In the genomic region with DNA sequence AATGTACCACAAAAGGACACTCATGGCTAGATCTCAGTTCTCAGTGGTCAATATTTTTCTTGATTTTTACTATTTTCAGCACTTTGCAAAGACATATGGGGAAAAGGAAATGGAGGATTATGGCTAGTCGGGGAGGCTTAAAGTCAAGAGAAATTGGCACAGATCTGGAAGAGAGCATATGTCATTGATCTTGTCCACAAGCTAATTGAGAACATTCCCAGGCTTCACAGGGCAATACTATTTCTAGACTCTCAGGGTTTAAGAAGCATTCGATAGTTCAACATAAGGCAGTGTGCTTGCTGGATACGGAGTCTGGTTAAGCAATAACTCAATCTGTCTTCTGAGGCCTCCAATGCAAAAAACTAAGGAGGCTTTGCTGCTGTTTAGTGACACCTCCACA, we compare ENCODE assay signal across 21 cellular contexts.
DNase-seq lines count a peak whose midpoint lies in the region; ATAC-seq and TF ChIP-seq lines count a peak whose summit lies in the region.
"Had no signal": no experiment of that assay in that cellular context is flagged by ENCODE, and none has a peak within 500 bp of the region (broad histone marks: within the 10 kb centered on the region; RNA-seq: fewer than 3 reads in every experiment).

No MANE protein-coding gene starts in this region.

- no peak for ATAC-seq in HG03342 (IDR thresholded peaks at IDR 0.05; ENCODE audit: unreplicated experiment)
- no peak for ATAC-seq in CD4-positive, alpha-beta T cell (ENCODE audit: poor library complexity)
- ATAC-seq: A549, K562, SK-N-SH treated with all-trans-retinoic acid at 6 μM for 48 hours had no signal

- peaks cover 69% of the 10 kb centered on the region for H3K4me1 ChIP-seq in BLaER1
- H3K4me1 ChIP-seq: A549 had no signal

- no peaks in the 10 kb centered on the region for H3K36me3 Mint-ChIP-seq in mesothelial cell of epicardium
- H3K36me3 Mint-ChIP-seq in CD4-positive, alpha-beta T cell (ENCODE audit: low read depth) = no peaks in the 10 kb centered on the region
- H3K36me3 Mint-ChIP-seq: CD14-positive monocyte had no signal

- no peaks in the 10 kb centered on the region for H4K20me1 ChIP-seq in BLaER1

- no peaks in the 10 kb centered on the region for H3K27me3 Mint-ChIP-seq in mesothelial cell of epicardium (ENCODE audit: low read depth)
- no peaks in the 10 kb centered on the region for H3K27me3 Mint-ChIP-seq in CD4-positive, alpha-beta T cell

- peaks cover 32% of the 10 kb centered on the region for H3K9me3 ChIP-seq in BLaER1
- H3K9me3 ChIP-seq in CD4-positive, alpha-beta T cell (ENCODE audit: control insufficient read depth, low read length) = no peaks in the 10 kb centered on the region
- H3K9me3 ChIP-seq: HAP-1 had no signal

- peak overlapping the region; percentile 66 for H3K4me2 ChIP-seq in BLaER1
- H3K4me2 ChIP-seq: A549 had no signal

- H3K36me3 ChIP-seq in BLaER1 = no peaks in the 10 kb centered on the region
- H3K36me3 ChIP-seq: HAP-1 had no signal

- no peak overlapping the region for H3K27ac ChIP-seq in BLaER1
- H3K27ac ChIP-seq in CD4-positive, alpha-beta T cell (ENCODE audit: low read depth, low read length) = no peak overlapping the region
- H3K27ac ChIP-seq: A549 had no signal

- CTCF ChIA-PET in CD4-positive, alpha-beta T cell (lab: Charles Lee) = no interaction called here

- no peak overlapping the region for H3K9ac ChIP-seq in BLaER1

- TF ChIP-seq CTCF in mesothelial cell of epicardium (IDR thresholded peaks at IDR 0.05; ENCODE audit: unreplicated experiment) = no peak
- TF ChIP-seq CTCF in CD4-positive, alpha-beta T cell (IDR thresholded peaks at IDR 0.05) = no peak

- DNase-seq in NCI-H524 treated with DMSO at 0.1 percent for 48 hours (lab: John Stamatoyannopoulos, UW) (peak; percentile 17), dedifferentiated amniotic fluid mesenchymal stem cell (ENCODE audit: extremely low spot score) (peak; percentile 18), mesothelial cell of epicardium (ENCODE audit: low spot score in 2 of 2, unreplicated experiment in 2 of 2) (no peak), kidney glomerular epithelial cell (lab: John Stamatoyannopoulos, UW) (no peak), Kasumi-1 (lab: John Stamatoyannopoulos, UW) (no peak)
- DNase-seq in CD4-positive, alpha-beta T cell = no peak
- DNase-seq: DMS153, GF-D8, NCI-H1417 treated with DMSO at 0.1 percent for 48 hours, NCI-H187 treated with DMSO at 0.1 percent for 48 hours, NCI-H226, RPMI8226, SHP77 treated with DMSO at 0.1 percent for 48 hours, T-helper 1 cell had no signal

- H3K9me3 Mint-ChIP-seq in mesothelial cell of epicardium = no peaks in the 10 kb centered on the region
- H3K9me3 Mint-ChIP-seq in CD4-positive, alpha-beta T cell = no peaks in the 10 kb centered on the region

- POLR2A ChIA-PET in CD4-positive, alpha-beta T cell (lab: Charles Lee) = no interaction called here

- H3K27ac Mint-ChIP-seq in mesothelial cell of epicardium = peak overlapping the region; percentile 3
- H3K27ac Mint-ChIP-seq in CD4-positive, alpha-beta T cell = no peak overlapping the region
- H3K27ac Mint-ChIP-seq: CD14-positive monocyte had no signal

- no peak overlapping the region for H3K4me3 ChIP-seq in BLaER1
- H3K4me3 ChIP-seq: A549, HAP-1, K562 had no signal

- intact Hi-C loops in CD4-positive, alpha-beta T cell (cut with DNase I, micrococcal nuclease) = no loop called here

- H3K27me3 ChIP-seq in BLaER1 = no peaks in the 10 kb centered on the region
- H3K27me3 ChIP-seq in CD4-positive, alpha-beta T cell (ENCODE audit: control insufficient read depth, insufficient read depth, low read length) = no peaks in the 10 kb centered on the region

- H3K4me1 Mint-ChIP-seq in mesothelial cell of epicardium = peaks cover 53% of the 10 kb centered on the region
- no peaks in the 10 kb centered on the region for H3K4me1 Mint-ChIP-seq in CD4-positive, alpha-beta T cell (ENCODE audit: low read depth)
- H3K4me1 Mint-ChIP-seq: CD14-positive monocyte had no signal

- H3K4me3 Mint-ChIP-seq in mesothelial cell of epicardium = no peak overlapping the region
- no peak overlapping the region for H3K4me3 Mint-ChIP-seq in CD4-positive, alpha-beta T cell
- H3K4me3 Mint-ChIP-seq: CD14-positive monocyte had no signal

Comparison
In these comparisons a context has a peak if more than half of its experiments do, and no peak if none do; other contexts are left out.
1. DNase-seq: peak in NCI-H524 treated with DMSO at 0.1 percent for 48 hours (single experiment) and dedifferentiated amniotic fluid mesenchymal stem cell (single experiment); none in mesothelial cell of epicardium (0 of 2), kidney glomerular epithelial cell (single experiment), Kasumi-1 (0 of 2) and CD4-positive, alpha-beta T cell (0 of 10).